In genomic region chr1:107597290-107597689, GRCh38 we compare ENCODE assay signal across 1 cellular context.
TF ChIP-seq lines count a peak whose summit lies in the region.

No MANE protein-coding gene starts in this region.

TF ChIP-seq in HepG2, 621 proteins besides CTCF, POLR2A, EP300 and RAD21 (continued from another document and continues in another):
- TF ChIP-seq DZIP1 (CRISPR knock-in tag; IDR thresholded peaks at IDR 0.05) (no peak), FOXO1 (CRISPR knock-in tag; IDR thresholded peaks at IDR 0.05) (peak; percentile 56; the same call in 1 of the 2 replicates), ZNF496 (CRISPR knock-in tag; IDR thresholded peaks at IDR 0.05; ENCODE audit: insufficient replicate concordance) (no peak), GABPA (IDR thresholded peaks at IDR 0.05; ENCODE audit: low read depth, low read length) (no peak), GABPA (CRISPR knock-in tag; IDR thresholded peaks at IDR 0.05; ENCODE audit: low read depth) (0 out of 2 replicates have a peak, but pooled peaks have one; percentile 16), MLX (CRISPR knock-in tag; IDR thresholded peaks at IDR 0.05) (0 out of 2 replicates have a peak, but pooled peaks have one; percentile 18), ZNF761 (CRISPR knock-in tag; conservative IDR thresholded peaks at IDR 0.05) (no peak), ZFP36 (IDR thresholded peaks at IDR 0.05; ENCODE audit: borderline replicate concordance, low read depth, low read length, partially characterized antibody) (no peak), GTF2F1 (IDR thresholded peaks at IDR 0.05; ENCODE audit: low read length) (no peak), MED1 (CRISPR knock-in tag; IDR thresholded peaks at IDR 0.05) (peak; percentile 74), BCL6 (CRISPR knock-in tag; IDR thresholded peaks at IDR 0.05) (peak; percentile 100), PRDM10 (CRISPR knock-in tag; IDR thresholded peaks at IDR 0.05; ENCODE audit: low read depth) (no peak), REST (IDR thresholded peaks at IDR 0.05; ENCODE audit: borderline replicate concordance in 1 of 2, low read depth in 1 of 2, low read length in 2 of 2) (no peak), HMGXB4 (CRISPR knock-in tag; IDR thresholded peaks at IDR 0.05; ENCODE audit: borderline replicate concordance in 1 of 2, low read depth in 1 of 2) (no peak), RFXANK (CRISPR knock-in tag; IDR thresholded peaks at IDR 0.05) (no peak), PHF5A (CRISPR knock-in tag; IDR thresholded peaks at IDR 0.05; ENCODE audit: low read depth, unreplicated experiment) (no peak), ZNF746 (CRISPR knock-in tag; IDR thresholded peaks at IDR 0.05) (no peak), HIC2 (CRISPR knock-in tag; IDR thresholded peaks at IDR 0.05; ENCODE audit: low read depth) (no peak), ZNF841 (CRISPR knock-in tag; IDR thresholded peaks at IDR 0.05; ENCODE audit: borderline replicate concordance) (no peak), TFE3 (CRISPR knock-in tag; IDR thresholded peaks at IDR 0.05) (no peak), ZNF10 (CRISPR knock-in tag; IDR thresholded peaks at IDR 0.05; ENCODE audit: borderline replicate concordance, low read depth) (no peak), ZBTB7B (CRISPR knock-in tag; IDR thresholded peaks at IDR 0.05) (no peak), ZNF317 (CRISPR knock-in tag; IDR thresholded peaks at IDR 0.05) (no peak), PAXIP1 (CRISPR knock-in tag; conservative IDR thresholded peaks at IDR 0.05) (peak; percentile 93), ZNF251 (CRISPR knock-in tag; IDR thresholded peaks at IDR 0.05) (no peak), JDP2 (CRISPR knock-in tag; IDR thresholded peaks at IDR 0.05; ENCODE audit: borderline replicate concordance) (no peak), ZNF431 (CRISPR knock-in tag; IDR thresholded peaks at IDR 0.05; ENCODE audit: borderline replicate concordance, low read depth) (no peak), ZNF614 (CRISPR knock-in tag; IDR thresholded peaks at IDR 0.05; ENCODE audit: borderline replicate concordance) (0 out of 2 replicates have a peak, but pooled peaks have one; percentile 42), ZNF362 (CRISPR knock-in tag; IDR thresholded peaks at IDR 0.05; ENCODE audit: borderline replicate concordance) (peak; percentile 39; the same call in 1 of the 2 replicates), NRL (CRISPR knock-in tag; IDR thresholded peaks at IDR 0.05; ENCODE audit: borderline replicate concordance) (no peak), ARNT (IDR thresholded peaks at IDR 0.05) (no peak), ZNF510 (CRISPR knock-in tag; IDR thresholded peaks at IDR 0.05; ENCODE audit: low read depth) (no peak), ZNF136 (CRISPR knock-in tag; IDR thresholded peaks at IDR 0.05; ENCODE audit: low read depth) (no peak), ZNF766 (CRISPR knock-in tag; IDR thresholded peaks at IDR 0.05; ENCODE audit: borderline replicate concordance) (no peak), ZMYM4 (CRISPR knock-in tag; IDR thresholded peaks at IDR 0.05) (peak; percentile 41; the same call in 1 of the 2 replicates), ETV5 (CRISPR knock-in tag; IDR thresholded peaks at IDR 0.05; ENCODE audit: borderline replicate concordance) (no peak), PRPF4 (IDR thresholded peaks at IDR 0.05; ENCODE audit: low read depth, low read length, poor library complexity, severe bottlenecking) (no peak), CEBPG (CRISPR knock-in tag; IDR thresholded peaks at IDR 0.05) (peak; percentile 65; the same call in 1 of the 2 replicates), PPARG (CRISPR knock-in tag; conservative IDR thresholded peaks at IDR 0.05) (peak; percentile 93), JUN (CRISPR knock-in tag; IDR thresholded peaks at IDR 0.05) (no peak), ZNF672 (CRISPR knock-in tag; IDR thresholded peaks at IDR 0.05) (no peak)
